Comparison of ENCODE assay signal across 10 cellular contexts in genomic region chr17:77011173-77012011, GRCh38.
DNase-seq lines count a peak whose midpoint lies in the region; ATAC-seq and TF ChIP-seq lines count a peak whose summit lies in the region.
"Had no signal": no experiment of that assay in that cellular context is flagged by ENCODE, and none has a peak within 500 bp of the region (broad histone marks: within the 10 kb centered on the region; RNA-seq: fewer than 3 reads in every experiment).

No MANE protein-coding gene starts in this region.

- H4K20me1 ChIP-seq in smooth muscle cell (ENCODE audit: low read depth) = no peaks in the 10 kb centered on the region
- H4K20me1 ChIP-seq: BLaER1 treated with 17β-estradiol and CSF1 and Interleukin-3, amounts not matched to agents 10 nM and 100 nM had no signal

- H3K79me2 ChIP-seq in smooth muscle cell (ENCODE audit: low read depth) = no peaks in the 10 kb centered on the region

- no peak overlapping the region for H3K9ac ChIP-seq in smooth muscle cell (ENCODE audit: low read depth)
- H3K9ac ChIP-seq: BLaER1 treated with 17β-estradiol and CSF1 and Interleukin-3, amounts not matched to agents 10 nM and 100 nM had no signal

- H3K4me2 ChIP-seq in smooth muscle cell = no peak overlapping the region
- H3K4me2 ChIP-seq: BLaER1 treated with 17β-estradiol and CSF1 and Interleukin-3, amounts not matched to agents 10 nM and 100 nM had no signal

- DNase-seq in NCI-H1417 (lab: John Stamatoyannopoulos, UW) = peak; percentile 9 to 57 (median 50)
- no peak for DNase-seq in NCI-H1417 treated with DMSO at 0.1 percent for 48 hours (lab: John Stamatoyannopoulos, UW)
- DNase-seq in NCI-H2029 treated with DMSO at 0.1 percent for 48 hours (lab: John Stamatoyannopoulos, UW) = peak; percentile 20
- DNase-seq in activated CD4-positive, alpha-beta T cell treated with anti-CD3 and anti-CD28 coated beads for 48 hours = peak; percentile 72
- DNase-seq in epithelial cell of esophagus (ENCODE audit: low read depth) = peak; percentile 53
- DNase-seq in smooth muscle cell (lab: John Stamatoyannopoulos, UW; ENCODE audit: unreplicated experiment) = no peak
- DNase-seq: activated naive CD8-positive, alpha-beta T cell treated with anti-CD3 and anti-CD28 coated beads, Interleukin-2, amount 10 ng/mL, durations not matched to agents 7 days and 5 days had no signal

- 62% methylated on average over 7 of the region's 7 CpGs for WGBS in smooth muscle cell (ENCODE audit: low lambda C conversion rate)

- no peaks in the 10 kb centered on the region for H3K36me3 ChIP-seq in smooth muscle cell (ENCODE audit: low read depth)
- H3K36me3 ChIP-seq: BLaER1 treated with 17β-estradiol and CSF1 and Interleukin-3, amounts not matched to agents 10 nM and 100 nM had no signal

- H3K9me3 ChIP-seq in smooth muscle cell (replicated peaks; ENCODE audit: low read depth) = no peaks in the 10 kb centered on the region

- H3F3A ChIP-seq in smooth muscle cell (ENCODE audit: low read depth) = no peaks in the 10 kb centered on the region

- H3K27ac ChIP-seq in smooth muscle cell (ENCODE audit: low read depth) = no peak overlapping the region
- H3K27ac ChIP-seq: BLaER1 treated with 17β-estradiol and CSF1 and Interleukin-3, amounts not matched to agents 10 nM and 100 nM had no signal

- no peaks in the 10 kb centered on the region for H3K4me1 ChIP-seq in smooth muscle cell (ENCODE audit: low read depth)

- TF ChIP-seq CTCF in epithelial cell of esophagus (IDR thresholded peaks at IDR 0.05; ENCODE audit: insufficient read depth, low read depth, low read length, missing control alignments) (peak; percentile 66), smooth muscle cell (IDR thresholded peaks at IDR 0.05; ENCODE audit: borderline replicate concordance, insufficient read depth, poor library complexity, severe bottlenecking) (peak; percentile 57)

- H3K4me3 ChIP-seq in epithelial cell of esophagus (ENCODE audit: low read length) (no peak overlapping the region), smooth muscle cell (no peak overlapping the region)
- H3K4me3 ChIP-seq: BLaER1 treated with 17β-estradiol and CSF1 and Interleukin-3, amounts not matched to agents 10 nM and 100 nM had no signal

- no peak for ATAC-seq in GM21717 (IDR thresholded peaks at IDR 0.05; ENCODE audit: unreplicated experiment)
- no peak for ATAC-seq in GM18511 (IDR thresholded peaks at IDR 0.05; ENCODE audit: unreplicated experiment)

- H2AFZ ChIP-seq in smooth muscle cell (ENCODE audit: low read depth) = no peak overlapping the region

- H3K27me3 ChIP-seq in smooth muscle cell (ENCODE audit: low read depth) = no peaks in the 10 kb centered on the region
- H3K27me3 ChIP-seq: BLaER1 treated with 17β-estradiol and CSF1 and Interleukin-3, amounts not matched to agents 10 nM and 100 nM had no signal

Comparison
In these comparisons a context has a peak if more than half of its experiments do, and no peak if none do; other contexts are left out.
1. DNase-seq: peak in NCI-H1417 (3 of 3), NCI-H2029 treated with DMSO at 0.1 percent for 48 hours (single experiment), activated CD4-positive, alpha-beta T cell treated with anti-CD3 and anti-CD28 coated beads for 48 hours (single experiment) and epithelial cell of esophagus (single experiment); none in NCI-H1417 treated with DMSO at 0.1 percent for 48 hours (single experiment) and smooth muscle cell (single experiment).